Comparison of ENCODE assay signal across 12 cellular contexts in the genomic region with DNA sequence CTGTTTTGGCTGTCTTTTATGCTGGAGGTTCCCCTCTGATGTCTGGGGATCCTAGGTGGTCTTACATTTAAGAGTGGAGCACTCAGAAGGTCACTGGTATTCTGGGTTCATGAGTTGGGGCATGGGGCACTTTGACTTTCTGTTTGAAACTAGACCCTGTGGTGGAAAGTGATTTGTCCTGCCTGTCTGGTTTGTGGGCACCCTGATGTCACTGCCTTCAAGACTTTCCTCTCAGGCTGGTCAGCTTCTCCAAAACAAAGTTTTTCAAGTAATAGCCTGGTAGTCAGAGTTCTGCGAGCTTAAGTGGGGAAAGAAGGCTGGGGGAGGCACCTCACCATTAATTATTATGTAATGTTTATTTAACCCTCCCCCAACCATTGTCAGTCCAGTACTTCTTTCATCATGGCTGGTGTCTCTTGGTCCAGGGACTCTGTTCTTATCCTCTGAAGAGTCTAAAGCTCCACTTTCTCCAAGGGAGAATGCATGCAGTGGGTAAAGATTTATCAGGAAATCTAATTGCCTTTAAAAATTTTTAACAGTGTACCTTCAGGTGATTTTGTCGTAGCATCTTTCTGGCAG.
"Had no signal": no experiment of that assay in that cellular context is flagged by ENCODE, and none has a peak within 500 bp of the region (broad histone marks: within the 10 kb centered on the region; RNA-seq: fewer than 3 reads in every experiment).

No MANE protein-coding gene starts in this region.

- H3K9me3 ChIP-seq: adrenal gland, colonic mucosa, pancreas, SJCRH30, suprapubic skin had no signal

- H3K27me3 ChIP-seq: adrenal gland, colonic mucosa, pancreas, SJCRH30, suprapubic skin had no signal

- H3K9me3 Mint-ChIP-seq: activated naive CD4-positive, alpha-beta T cell treated with anti-CD3 and anti-CD28 coated beads, Interleukin-2, amount 10 ng/mL, durations not matched to agents 7 days and 5 days had no signal

- ATAC-seq: left cardiac atrium, pancreas had no signal

- H3K4me3 ChIP-seq: adrenal gland, colonic mucosa, pancreas, SJCRH30, suprapubic skin had no signal

- DNase-seq: activated CD4-positive, CD25-positive, alpha-beta regulatory T cell treated with anti-CD3 and anti-CD28 coated beads, Interleukin-2, amount 50 U/mL, for 72 hours; activated CD8-positive, alpha-beta memory T cell treated with anti-CD3 and anti-CD28 coated beads, Interleukin-2, amount 50 U/mL, for 4 hours; activated naive CD4-positive, alpha-beta T cell treated with anti-CD3 and anti-CD28 coated beads, Interleukin-2, amount 10 ng/mL, durations not matched to agents 7 days and 5 days; adrenal gland; colonic mucosa; left cardiac atrium; pancreas; SJCRH30; stimulated activated CD4-positive, alpha-beta T cell treated with anti-CD3 and anti-CD28 coated beads, Interleukin-2, amount 100 ng/mL, for 48 hours; stimulated activated naive CD4-positive, alpha-beta T cell; trophoblast cell had no signal

- H3K4me1 ChIP-seq: adrenal gland, colonic mucosa, pancreas, SJCRH30, suprapubic skin had no signal

- H3K27me3 Mint-ChIP-seq: activated naive CD4-positive, alpha-beta T cell treated with anti-CD3 and anti-CD28 coated beads, Interleukin-2, amount 10 ng/mL, durations not matched to agents 7 days and 5 days had no signal

- H3K4me3 Mint-ChIP-seq: activated naive CD4-positive, alpha-beta T cell treated with anti-CD3 and anti-CD28 coated beads, Interleukin-2, amount 10 ng/mL, durations not matched to agents 7 days and 5 days had no signal

- H3K27ac ChIP-seq: adrenal gland, colonic mucosa, pancreas, SJCRH30, suprapubic skin had no signal
